ENCODE assay signal across 18 cellular contexts in the genomic region with DNA sequence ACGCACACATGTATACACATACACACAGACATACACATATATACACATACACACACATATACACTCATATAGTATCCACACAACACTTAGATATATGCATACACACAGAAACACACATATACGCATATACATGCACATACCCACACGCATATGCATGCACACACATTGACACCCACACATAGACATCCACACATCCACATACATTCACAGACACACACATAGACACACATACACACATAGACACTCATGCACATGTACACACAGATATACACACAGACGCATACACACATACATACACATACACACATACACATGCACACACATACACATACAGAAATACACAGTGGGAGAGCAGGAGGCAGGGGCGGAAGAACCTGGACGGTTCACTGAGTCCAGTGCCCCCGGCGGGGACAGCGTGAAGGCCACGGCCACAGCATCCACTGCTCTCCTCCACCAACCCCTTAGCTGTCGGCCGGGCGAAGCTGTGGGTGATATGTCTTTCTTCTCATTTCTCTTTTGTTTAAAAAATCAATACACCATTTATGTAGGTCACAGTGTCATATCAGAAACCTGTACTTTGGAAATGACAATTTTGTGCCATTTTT. TPM values are rescaled to one million over a fixed set of nuclear protein-coding genes. Genes with fewer than 3 reads are reported as not detected.
DNase-seq lines count a peak whose midpoint lies in the region; TF ChIP-seq lines count a peak whose summit lies in the region.
"Had no signal": no experiment of that assay in that cellular context is flagged by ENCODE, and none has a peak within 500 bp of the region (broad histone marks: within the 10 kb centered on the region; RNA-seq: fewer than 3 reads in every experiment).

No MANE protein-coding gene starts in this region.

- no peaks in the 10 kb centered on the region for H3K4me1 ChIP-seq in HEK293 (ENCODE audit: control insufficient read depth, insufficient read depth, low read length)
- no peaks in the 10 kb centered on the region for H3K4me1 ChIP-seq in right atrium auricular region

- CTCF ChIA-PET in HEK293 (lab: Yijun Ruan, JAX) = no interaction called here

- POLR2A ChIA-PET in HEK293 (lab: Yijun Ruan, JAX) = no interaction called here

- H3K27me3 Mint-ChIP-seq in dendritic cell treated with granulocyte-macrophage colony-stimulating factor and Interleukin-4, amounts not matched to agents 40 ng/mL and 50 ng/mL, for 4 days = peaks cover 12% of the 10 kb centered on the region

- no peak overlapping the region for H3K27ac ChIP-seq in HEK293 (ENCODE audit: extremely low read depth, low read depth, low read length)
- no peak overlapping the region for H3K27ac ChIP-seq in right atrium auricular region
- H3K27ac ChIP-seq: GM23248, KMS-11 had no signal

- intact Hi-C loops in dendritic cell treated with granulocyte-macrophage colony-stimulating factor and Interleukin-4, amounts not matched to agents 40 ng/mL and 50 ng/mL, for 4 days (cut with micrococcal nuclease) = no loop called here

- H3K36me3 Mint-ChIP-seq in dendritic cell treated with granulocyte-macrophage colony-stimulating factor and Interleukin-4, amounts not matched to agents 40 ng/mL and 50 ng/mL, for 4 days (ENCODE audit: low read depth) = peaks cover 68% of the 10 kb centered on the region
- H3K36me3 Mint-ChIP-seq: CD8-positive, alpha-beta T cell had no signal

- H3K4me3 Mint-ChIP-seq in dendritic cell treated with granulocyte-macrophage colony-stimulating factor and Interleukin-4, amounts not matched to agents 40 ng/mL and 50 ng/mL, for 4 days = no peak overlapping the region
- H3K4me3 Mint-ChIP-seq: B cell; CD8-positive, alpha-beta T cell had no signal

- H3K4me1 Mint-ChIP-seq in dendritic cell treated with granulocyte-macrophage colony-stimulating factor and Interleukin-4, amounts not matched to agents 40 ng/mL and 50 ng/mL, for 4 days (ENCODE audit: low read depth) = peaks cover 78% of the 10 kb centered on the region
- H3K4me1 Mint-ChIP-seq: B cell had no signal

- H3K36me3 ChIP-seq in HEK293 (ENCODE audit: control insufficient read depth in 2 of 2, insufficient read depth in 1 of 2, low read length in 2 of 2) (no peaks in the 10 kb centered on the region), right atrium auricular region (no peaks in the 10 kb centered on the region)

- peak; percentile 69 for DNase-seq in NCI-H2227 treated with DMSO at 0.1 percent for 48 hours (lab: John Stamatoyannopoulos, UW)
- no peak for DNase-seq in SW480 (ENCODE audit: low spot score)
- no peak for DNase-seq in AG08395 (ENCODE audit: low spot score)
- no peak for DNase-seq in DMS153 (lab: John Stamatoyannopoulos, UW)
- no peak for DNase-seq in right atrium auricular region (ENCODE audit: low spot score)
- DNase-seq: Calu3; CD8-positive, alpha-beta T cell; DMS53; DND-41; EL; GM23248 had no signal

- no peaks in the 10 kb centered on the region for H3K9me3 ChIP-seq in HEK293 (ENCODE audit: control insufficient read depth, insufficient read depth, low read depth, low read length)
- H3K9me3 ChIP-seq in right atrium auricular region = no peaks in the 10 kb centered on the region
- H3K9me3 ChIP-seq: BLaER1 treated with 17β-estradiol and CSF1 and Interleukin-3, amounts not matched to agents 10 nM and 100 nM had no signal

- no peaks in the 10 kb centered on the region for H3K27me3 ChIP-seq in right atrium auricular region
- H3K27me3 ChIP-seq: BLaER1 treated with 17β-estradiol and CSF1 and Interleukin-3, amounts not matched to agents 10 nM and 100 nM had no signal

- H3K9me3 Mint-ChIP-seq in dendritic cell treated with granulocyte-macrophage colony-stimulating factor and Interleukin-4, amounts not matched to agents 40 ng/mL and 50 ng/mL, for 4 days = no peaks in the 10 kb centered on the region
- H3K9me3 Mint-ChIP-seq: CD8-positive, alpha-beta T cell had no signal

- no peak overlapping the region for H3K4me3 ChIP-seq in HEK293 (ENCODE audit: low read depth, low read length)
- no peak overlapping the region for H3K4me3 ChIP-seq in right atrium auricular region
- H3K4me3 ChIP-seq: BLaER1 treated with 17β-estradiol and CSF1 and Interleukin-3, amounts not matched to agents 10 nM and 100 nM; GM23248 had no signal

- H3K27ac Mint-ChIP-seq in dendritic cell treated with granulocyte-macrophage colony-stimulating factor and Interleukin-4, amounts not matched to agents 40 ng/mL and 50 ng/mL, for 4 days = peak overlapping the region; percentile 80
- H3K27ac Mint-ChIP-seq: B cell; CD8-positive, alpha-beta T cell had no signal

- TF ChIP-seq CTCF in HEK293 (tag by site-specific recombination; IDR thresholded peaks at IDR 0.05) (no peak), right atrium auricular region (IDR thresholded peaks at IDR 0.05) (no peak)

TF ChIP-seq in HEK293, 187 proteins besides CTCF, POLR2A, EP300 and RAD21:
- TF ChIP-seq ZNF175 (tag by site-specific recombination; IDR thresholded peaks at IDR 0.05) (0 out of 2 replicates have a peak, but pooled peaks have one; percentile 25), TCF7L2 (IDR thresholded peaks at IDR 0.05; ENCODE audit: borderline replicate concordance, low read depth, low read length) (no peak)
- TF ChIP-seq, protein P1, sequence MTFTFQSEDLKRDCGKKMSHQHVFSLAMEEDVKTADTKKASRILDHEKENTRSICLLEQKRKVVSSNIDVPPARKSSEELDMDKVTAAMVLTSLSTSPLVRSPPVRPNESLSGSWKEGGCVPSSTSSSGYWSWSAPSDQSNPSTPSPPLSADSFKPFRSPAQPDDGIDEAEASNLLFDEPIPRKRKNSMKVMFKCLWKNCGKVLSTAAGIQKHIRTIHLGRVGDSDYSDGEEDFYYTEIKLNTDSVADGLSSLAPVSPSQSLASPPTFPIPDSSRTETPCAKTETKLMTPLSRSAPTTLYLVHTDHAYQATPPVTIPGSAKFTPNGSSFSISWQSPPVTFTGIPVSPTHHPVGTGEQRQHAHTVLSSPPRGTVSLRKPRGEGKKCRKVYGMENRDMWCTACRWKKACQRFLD (tag by site-specific recombination; IDR thresholded peaks at IDR 0.05) = peak; percentile 56; the same call in 1 of the 2 replicates

RNA-seq across cellular contexts. Expression of gene C1QB, which starts 2.8 kb away (rescaled TPM):
- total RNA-seq in right atrium auricular region = 100 to 1,000 TPM in 1 of 2 donors, 10 to 100 TPM in 1; 82.5 to 262 TPM
- total RNA-seq: A673; B cell; Calu3; CD8-positive, alpha-beta T cell; G401; GM23248 had no signal

RNA-seq across cellular contexts. Expression of gene C1QC, which starts 6.8 kb away (rescaled TPM):
- 100 to 1,000 TPM in 1 of 2 donors, 10 to 100 TPM in 1; 31.4 to 126 TPM for total RNA-seq in right atrium auricular region
- total RNA-seq: A673; B cell; Calu3; CD8-positive, alpha-beta T cell; G401; GM23248 had no signal

RNA-seq across cellular contexts. Expression of gene C1QA, which starts 13.8 kb away (rescaled TPM):
- total RNA-seq in right atrium auricular region = 100 to 1,000 TPM in 1 of 2 donors, 10 to 100 TPM in 1; 37.9 to 107 TPM
- total RNA-seq: A673; B cell; Calu3; CD8-positive, alpha-beta T cell; G401; GM23248 had no signal
